9 cellular contexts compared by ENCODE assay signal in genomic region chr12:44774815-44775411, GRCh38.
DNase-seq lines count a peak whose midpoint lies in the region; ATAC-seq and TF ChIP-seq lines count a peak whose summit lies in the region.
"Had no signal": no experiment of that assay in that cellular context is flagged by ENCODE, and none has a peak within 500 bp of the region (broad histone marks: within the 10 kb centered on the region; RNA-seq: fewer than 3 reads in every experiment).

No MANE protein-coding gene starts in this region.

- no peaks in the 10 kb centered on the region for H3K36me3 ChIP-seq in Panc1 (ENCODE audit: control insufficient read depth, insufficient read depth, low read length)

- peak; percentile 83 for TF ChIP-seq CTCF in Panc1 (IDR thresholded peaks at IDR 0.05)

- no peaks in the 10 kb centered on the region for H3K9me3 ChIP-seq in Panc1 (ENCODE audit: control insufficient read depth, insufficient read depth, low read depth, low read length)

- H3K36me3 Mint-ChIP-seq in activated naive CD4-positive, alpha-beta T cell treated with anti-CD3 and anti-CD28 coated beads for 36 hours (ENCODE audit: low read depth), result peaks cover 13% of the 10 kb centered on the region

- BruUV-seq in Panc1 (replicated peaks; lab: Mats Ljungman, UMichigan), result no TSS peak

- H3K4me3 ChIP-seq in Panc1 (ENCODE audit: low read depth in 2 of 2, low read length in 2 of 2), result no peak overlapping the region

- DNase-seq in COLO668 (lab: John Stamatoyannopoulos, UW; ENCODE audit: unreplicated experiment) (peak; percentile 1), Panc1 (ENCODE audit: low read depth, low spot score) (peak; percentile 4), islet precursor cell (peak; percentile 82), GM19240 (ENCODE audit: insufficient read length, low spot score) (no peak), NCI-H1930 (lab: John Stamatoyannopoulos, UW) (no peak)
- peak; percentile 75 for DNase-seq in activated naive CD4-positive, alpha-beta T cell treated with anti-CD3 and anti-CD28 coated beads for 36 hours
- peak; percentile 5 to 16 for DNase-seq in stimulated activated CD8-positive, alpha-beta memory T cell treated with anti-CD3 and anti-CD28 coated beads, Interleukin-15, amount 100 ng/mL, for 4 hours (ENCODE audit: low read depth in 2 of 2)

- CTCF ChIA-PET in Panc1 (lab: Charles Lee), result interaction anchor here (0.6 to 0.7 kb wide), 2 partner anchors 15 to 185 kb away, joined by 3 to 9 read pairs; no protein-coding TSS in a partner anchor
- CTCF ChIA-PET in activated naive CD4-positive, alpha-beta T cell treated with anti-CD3 and anti-CD28 coated beads for 36 hours (lab: Charles Lee), result interaction anchor here (0.7 to 5.4 kb wide), 14 partner anchors 8 to 202 kb away, joined by 3 to 81 read pairs (median 4); partner anchors contain the start of gene NELL2

- POLR2A ChIA-PET in Panc1 (lab: Charles Lee), result no interaction called here

- no peak overlapping the region for H3K4me3 Mint-ChIP-seq in activated naive CD4-positive, alpha-beta T cell treated with anti-CD3 and anti-CD28 coated beads for 36 hours
- H3K4me3 Mint-ChIP-seq: stimulated activated naive CD8-positive, alpha-beta T cell treated with anti-CD3 and anti-CD28 coated beads, Interleukin-15, Interleukin-2, amounts not matched to agents 100 ng/mL and 50 ng/mL, for 24 hours had no signal

- H3K27ac ChIP-seq in Panc1 (ENCODE audit: low read length), result no peak overlapping the region

- no peaks in the 10 kb centered on the region for H3K27me3 Mint-ChIP-seq in activated naive CD4-positive, alpha-beta T cell treated with anti-CD3 and anti-CD28 coated beads for 36 hours (ENCODE audit: low read depth)
- H3K27me3 Mint-ChIP-seq: stimulated activated naive CD8-positive, alpha-beta T cell treated with anti-CD3 and anti-CD28 coated beads, Interleukin-15, Interleukin-2, amounts not matched to agents 100 ng/mL and 50 ng/mL, for 24 hours had no signal

- peak; percentile 72 for ATAC-seq in GM21723 (IDR thresholded peaks at IDR 0.05; ENCODE audit: unreplicated experiment)
- no peak for ATAC-seq in Panc1

- no peaks in the 10 kb centered on the region for H3K4me1 ChIP-seq in Panc1 (ENCODE audit: control insufficient read depth, insufficient read depth, low read length)

- in situ Hi-C loops in Panc1 (cut with HindIII; ENCODE audit: low pct_unique_long_range_greater_than_20kb, low sequenced_read_pairs), result no loop called here

- no peaks in the 10 kb centered on the region for H3K27me3 ChIP-seq in Panc1 (ENCODE audit: control insufficient read depth, insufficient read depth, low read length)

- H3K4me1 Mint-ChIP-seq in activated naive CD4-positive, alpha-beta T cell treated with anti-CD3 and anti-CD28 coated beads for 36 hours (ENCODE audit: low read depth), result peaks cover 8% of the 10 kb centered on the region

- no peak overlapping the region for H3K27ac Mint-ChIP-seq in activated naive CD4-positive, alpha-beta T cell treated with anti-CD3 and anti-CD28 coated beads for 36 hours
- H3K27ac Mint-ChIP-seq: stimulated activated naive CD8-positive, alpha-beta T cell treated with anti-CD3 and anti-CD28 coated beads, Interleukin-15, Interleukin-2, amounts not matched to agents 100 ng/mL and 50 ng/mL, for 24 hours had no signal

- intact Hi-C loops in Panc1 (cut with micrococcal nuclease; ENCODE audit: unreplicated experiment), result loop anchor here (5.0 kb wide), 1 partner anchor 157 kb away; no protein-coding TSS in a partner anchor
- intact Hi-C loops in activated naive CD4-positive, alpha-beta T cell treated with anti-CD3 and anti-CD28 coated beads for 36 hours (cut with micrococcal nuclease), result loop anchor here (1.0 to 10.0 kb wide), 5 partner anchors 38 to 820 kb away; no protein-coding TSS in a partner anchor

- H3K9me3 Mint-ChIP-seq in activated naive CD4-positive, alpha-beta T cell treated with anti-CD3 and anti-CD28 coated beads for 36 hours, result no peaks in the 10 kb centered on the region

Comparison
In these comparisons a context has a peak if more than half of its experiments do, and no peak if none do; other contexts are left out.
1. DNase-seq: peak in COLO668 (single experiment), Panc1 (single experiment), activated naive CD4-positive, alpha-beta T cell treated with anti-CD3 and anti-CD28 coated beads for 36 hours (single experiment), islet precursor cell (single experiment) and stimulated activated CD8-positive, alpha-beta memory T cell treated with anti-CD3 and anti-CD28 coated beads, Interleukin-15, amount 100 ng/mL, for 4 hours (2 of 2); none in GM19240 (single experiment) and NCI-H1930 (0 of 2).